Comparison of ENCODE assay signal across 8 cellular contexts in genomic region chr2:43877782-43878464, GRCh38. TPM values are rescaled to one million over a fixed set of nuclear protein-coding genes. Genes with fewer than 3 reads are reported as not detected.
DNase-seq lines count a peak whose midpoint lies in the region; ATAC-seq and TF ChIP-seq lines count a peak whose summit lies in the region.

No MANE protein-coding gene starts in this region.

- peaks cover 2% of the 10 kb centered on the region for H3K4me1 Mint-ChIP-seq in activated CD8-positive, alpha-beta T cell treated with anti-CD3 and anti-CD28 coated beads for 36 hours (ENCODE audit: low read depth)
- H3K4me1 Mint-ChIP-seq in mesothelial cell of epicardium: no peaks in the 10 kb centered on the region

- no peaks in the 10 kb centered on the region for H3K9me3 ChIP-seq in endocrine pancreas (ENCODE audit: control insufficient read depth, low read length)

- H3K27me3 ChIP-seq in endocrine pancreas (ENCODE audit: control insufficient read depth, insufficient read depth, low read length): peaks cover 3% of the 10 kb centered on the region

- H3K4me3 ChIP-seq in endocrine pancreas (ENCODE audit: control insufficient read depth, insufficient read depth, low read length): peak overlapping the region; percentile 32

- intact Hi-C loops in activated CD8-positive, alpha-beta T cell treated with anti-CD3 and anti-CD28 coated beads for 36 hours (cut with micrococcal nuclease): loop anchor here (10.0 kb wide), 1 partner anchor 263 kb away; no protein-coding TSS in a partner anchor

- H3K9me3 Mint-ChIP-seq in activated CD8-positive, alpha-beta T cell treated with anti-CD3 and anti-CD28 coated beads for 36 hours: no peaks in the 10 kb centered on the region
- no peaks in the 10 kb centered on the region for H3K9me3 Mint-ChIP-seq in mesothelial cell of epicardium

- DNase-seq in AG08395 (ENCODE audit: low spot score): peak; percentile 82
- DNase-seq in NCI-H748 treated with DMSO at 0.1 percent for 48 hours (lab: John Stamatoyannopoulos, UW): peak; percentile 10
- DNase-seq in activated CD8-positive, alpha-beta T cell treated with anti-CD3 and anti-CD28 coated beads for 36 hours: peak; percentile 81
- DNase-seq in mesothelial cell of epicardium (ENCODE audit: low spot score in 2 of 2, unreplicated experiment in 2 of 2): peak in 1 of 2 experiments; percentile 71
- DNase-seq in stimulated activated CD8-positive, alpha-beta memory T cell treated with anti-CD3 and anti-CD28 coated beads, Interleukin-4, amount 100 ng/mL, for 24 hours (ENCODE audit: low read depth): peak; percentile 45

- H3K4me1 ChIP-seq in endocrine pancreas (ENCODE audit: control insufficient read depth, insufficient read depth, low read length): no peaks in the 10 kb centered on the region

- CTCF ChIA-PET in activated CD8-positive, alpha-beta T cell treated with anti-CD3 and anti-CD28 coated beads for 36 hours (lab: Charles Lee): interaction anchor here (0.6 to 1.5 kb wide), 28 partner anchors 9 to 1078 kb away, joined by 3 to 15 read pairs (median 3); partner anchors contain the start of gene DYNC2LI1

- H3K36me3 ChIP-seq in endocrine pancreas (ENCODE audit: control insufficient read depth, insufficient read depth, low read length): no peaks in the 10 kb centered on the region

- no peak overlapping the region for H3K27ac Mint-ChIP-seq in activated CD8-positive, alpha-beta T cell treated with anti-CD3 and anti-CD28 coated beads for 36 hours
- H3K27ac Mint-ChIP-seq in mesothelial cell of epicardium: no peak overlapping the region

- H3K9ac ChIP-seq in endocrine pancreas (ENCODE audit: control insufficient read depth, insufficient read depth, low read length): no peak overlapping the region

- peak; percentile 98 for TF ChIP-seq CTCF in activated CD8-positive, alpha-beta T cell treated with anti-CD3 and anti-CD28 coated beads for 36 hours (IDR thresholded peaks at IDR 0.05)
- peak; percentile 83 for TF ChIP-seq CTCF in mesothelial cell of epicardium (IDR thresholded peaks at IDR 0.05; ENCODE audit: unreplicated experiment)

- peak; percentile 74 for ATAC-seq in GM18867 (IDR thresholded peaks at IDR 0.05; ENCODE audit: unreplicated experiment)
- peak; percentile 81 for ATAC-seq in HG03521 (IDR thresholded peaks at IDR 0.05; ENCODE audit: unreplicated experiment)
- peak; percentile 96 for ATAC-seq in activated CD8-positive, alpha-beta T cell treated with anti-CD3 and anti-CD28 coated beads for 36 hours

- POLR2A ChIA-PET in activated CD8-positive, alpha-beta T cell treated with anti-CD3 and anti-CD28 coated beads for 36 hours (lab: Charles Lee): interaction anchor here (0.7 kb wide), 1 partner anchor 105 kb away, joined by 3 read pairs; no protein-coding TSS in a partner anchor

- H3K36me3 Mint-ChIP-seq in activated CD8-positive, alpha-beta T cell treated with anti-CD3 and anti-CD28 coated beads for 36 hours (ENCODE audit: low read depth): no peaks in the 10 kb centered on the region
- no peaks in the 10 kb centered on the region for H3K36me3 Mint-ChIP-seq in mesothelial cell of epicardium

- H3K27me3 Mint-ChIP-seq in activated CD8-positive, alpha-beta T cell treated with anti-CD3 and anti-CD28 coated beads for 36 hours: peaks cover 6% of the 10 kb centered on the region
- H3K27me3 Mint-ChIP-seq in mesothelial cell of epicardium (ENCODE audit: low read depth): peaks cover 21% of the 10 kb centered on the region

- H3K4me3 Mint-ChIP-seq in activated CD8-positive, alpha-beta T cell treated with anti-CD3 and anti-CD28 coated beads for 36 hours: no peak overlapping the region
- no peak overlapping the region for H3K4me3 Mint-ChIP-seq in mesothelial cell of epicardium

RNA-seq across cellular contexts. Expression of gene ABCG8, which starts 39.2 kb away (rescaled TPM):
- total RNA-seq in activated CD8-positive, alpha-beta T cell treated with anti-CD3 and anti-CD28 coated beads for 36 hours: not detected
- total RNA-seq in mesothelial cell of epicardium: not detected in 3 replicates

RNA-seq across cellular contexts. Expression of gene ABCG5, which starts 39.3 kb away (rescaled TPM):
- total RNA-seq in activated CD8-positive, alpha-beta T cell treated with anti-CD3 and anti-CD28 coated beads for 36 hours: not detected
- not detected in 3 replicates for total RNA-seq in mesothelial cell of epicardium
